ENCODE assay signal across 9 cellular contexts in genomic region chr11:2092956-2093412, GRCh38. TPM values are rescaled to one million over a fixed set of nuclear protein-coding genes. Genes with fewer than 3 reads are reported as not detected.
A peak's percentile ranks its signal among the peaks of the same experiment; 100 is the strongest.
DNase-seq lines count a peak whose midpoint lies in the region; ATAC-seq, FAIRE-seq and TF ChIP-seq lines count a peak whose summit lies in the region.
"Had no signal": no experiment of that assay in that cellular context is flagged by ENCODE, and none has a peak within 500 bp of the region (broad histone marks: within the 10 kb centered on the region; RNA-seq: fewer than 3 reads in every experiment).

No MANE protein-coding gene starts in this region.

- no peaks in the 10 kb centered on the region for H3K9me3 Mint-ChIP-seq in activated CD8-positive, alpha-beta memory T cell treated with anti-CD3 and anti-CD28 coated beads, Interleukin-2, amount 10 ng/mL, durations not matched to agents 7 days and 5 days (ENCODE audit: low read depth)
- H3K9me3 Mint-ChIP-seq: natural killer cell had no signal

- no peak overlapping the region for H3K4me3 Mint-ChIP-seq in activated CD8-positive, alpha-beta memory T cell treated with anti-CD3 and anti-CD28 coated beads, Interleukin-2, amount 10 ng/mL, durations not matched to agents 7 days and 5 days
- H3K4me3 Mint-ChIP-seq: natural killer cell had no signal

- H3K27ac ChIP-seq in BLaER1 treated with 17β-estradiol and CSF1 and Interleukin-3, amounts not matched to agents 10 nM and 100 nM, result peak overlapping the region in 5 of 11 experiments; percentile 40 to 77 (median 57); a peak in 9 of 22 replicates
- H3K27ac ChIP-seq in foreskin keratinocyte (no peak overlapping the region), smooth muscle cell (ENCODE audit: low read depth) (no peak overlapping the region)

- TF ChIP-seq POLR2A in GM12892 (IDR thresholded peaks at IDR 0.05; ENCODE audit: low read depth, low read length), result no peak

- no peaks in the 10 kb centered on the region for H3F3A ChIP-seq in smooth muscle cell (ENCODE audit: low read depth)

- H3K27me3 ChIP-seq in BLaER1 treated with 17β-estradiol and CSF1 and Interleukin-3, amounts not matched to agents 10 nM and 100 nM, result peaks cover 19 to 64% (median 51%) of the 10 kb centered on the region in 11 experiments; a peak in 21 of 22 replicates
- H3K27me3 ChIP-seq in foreskin keratinocyte (peaks cover 49% of the 10 kb centered on the region), smooth muscle cell (ENCODE audit: low read depth) (no peaks in the 10 kb centered on the region)

- peaks cover 29 to 85% (median 76%) of the 10 kb centered on the region in 10 experiments for H3K4me1 ChIP-seq in BLaER1 treated with 17β-estradiol and CSF1 and Interleukin-3, amounts not matched to agents 10 nM and 100 nM
- no peaks in the 10 kb centered on the region for H3K4me1 ChIP-seq in foreskin keratinocyte
- H3K4me1 ChIP-seq in smooth muscle cell (ENCODE audit: low read depth), result peaks cover 14% of the 10 kb centered on the region

- FAIRE-seq in GM12892 (lab: Jason Lieb, UNC), result no peak

- WGBS in smooth muscle cell (ENCODE audit: low lambda C conversion rate), result 85% methylated on average over 9 of the region's 10 CpGs

- H4K20me1 ChIP-seq in BLaER1 treated with 17β-estradiol and CSF1 and Interleukin-3, amounts not matched to agents 10 nM and 100 nM, result peaks cover 0 to 65% (median 32%) of the 10 kb centered on the region in 11 experiments; a peak in 16 of 22 replicates
- H4K20me1 ChIP-seq in smooth muscle cell (ENCODE audit: low read depth), result no peaks in the 10 kb centered on the region

- TF ChIP-seq CTCF in foreskin keratinocyte (conservative IDR thresholded peaks at IDR 0.05) (no peak), smooth muscle cell (IDR thresholded peaks at IDR 0.05; ENCODE audit: borderline replicate concordance, insufficient read depth, poor library complexity, severe bottlenecking) (no peak)

- DNase-seq in NCI-H1092 treated with DMSO at 0.1 percent for 48 hours (lab: John Stamatoyannopoulos, UW), result peak; percentile 92
- DNase-seq in activated CD8-positive, alpha-beta memory T cell treated with anti-CD3 and anti-CD28 coated beads, Interleukin-2, amount 10 ng/mL, durations not matched to agents 7 days and 5 days, result peak; percentile 53
- peak; percentile 69 to 77 for DNase-seq in foreskin keratinocyte
- DNase-seq in stimulated activated CD4-positive, alpha-beta T cell treated with anti-CD3 and anti-CD28 coated beads, Interleukin-2, amount 100 ng/mL, for 48 hours, result peak; percentile 11 to 14
- no peak for DNase-seq in smooth muscle cell (lab: John Stamatoyannopoulos, UW; ENCODE audit: unreplicated experiment)
- no peak for DNase-seq in GM12892 (ENCODE audit: insufficient read length)
- DNase-seq: natural killer cell had no signal

- H3K27me3 Mint-ChIP-seq in activated CD8-positive, alpha-beta memory T cell treated with anti-CD3 and anti-CD28 coated beads, Interleukin-2, amount 10 ng/mL, durations not matched to agents 7 days and 5 days, result peaks cover 12% of the 10 kb centered on the region

- H3K9me3 ChIP-seq in BLaER1 treated with 17β-estradiol and CSF1 and Interleukin-3, amounts not matched to agents 10 nM and 100 nM (replicated peaks in 1 of 11), result peaks cover 0 to 6% (median 0%) of the 10 kb centered on the region in 11 experiments; a peak in 1 of 22 replicates
- no peaks in the 10 kb centered on the region for H3K9me3 ChIP-seq in smooth muscle cell (replicated peaks; ENCODE audit: low read depth)

- no peaks in the 10 kb centered on the region for H3K79me2 ChIP-seq in smooth muscle cell (ENCODE audit: low read depth)

- no peak overlapping the region for H3K27ac Mint-ChIP-seq in activated CD8-positive, alpha-beta memory T cell treated with anti-CD3 and anti-CD28 coated beads, Interleukin-2, amount 10 ng/mL, durations not matched to agents 7 days and 5 days
- H3K27ac Mint-ChIP-seq: natural killer cell had no signal

- peak overlapping the region; percentile 1 to 97 (median 86); a peak in 21 of 22 replicates for H3K4me2 ChIP-seq in BLaER1 treated with 17β-estradiol and CSF1 and Interleukin-3, amounts not matched to agents 10 nM and 100 nM
- no peak overlapping the region for H3K4me2 ChIP-seq in smooth muscle cell

- CTCF ChIA-PET in activated CD8-positive, alpha-beta memory T cell treated with anti-CD3 and anti-CD28 coated beads, Interleukin-2, amount 10 ng/mL, durations not matched to agents 7 days and 5 days (lab: Charles Lee), result no interaction called here

- H3K4me1 Mint-ChIP-seq in activated CD8-positive, alpha-beta memory T cell treated with anti-CD3 and anti-CD28 coated beads, Interleukin-2, amount 10 ng/mL, durations not matched to agents 7 days and 5 days, result peaks cover 6% of the 10 kb centered on the region

- H3K9ac ChIP-seq in BLaER1 treated with 17β-estradiol and CSF1 and Interleukin-3, amounts not matched to agents 10 nM and 100 nM, result peak overlapping the region in 3 of 11 experiments; percentile 1 to 51 (median 14); a peak in 4 of 22 replicates
- no peak overlapping the region for H3K9ac ChIP-seq in smooth muscle cell (ENCODE audit: low read depth)

- no peak overlapping the region for H3K4me3 ChIP-seq in BLaER1 treated with 17β-estradiol and CSF1 and Interleukin-3, amounts not matched to agents 10 nM and 100 nM
- H3K4me3 ChIP-seq in smooth muscle cell, result no peak overlapping the region

- H3K36me3 ChIP-seq in BLaER1 treated with 17β-estradiol and CSF1 and Interleukin-3, amounts not matched to agents 10 nM and 100 nM, result no peaks in the 10 kb centered on the region
- no peaks in the 10 kb centered on the region for H3K36me3 ChIP-seq in smooth muscle cell (ENCODE audit: low read depth)

- H2AFZ ChIP-seq in smooth muscle cell (ENCODE audit: low read depth), result no peak overlapping the region

- no peaks in the 10 kb centered on the region for H3K36me3 Mint-ChIP-seq in activated CD8-positive, alpha-beta memory T cell treated with anti-CD3 and anti-CD28 coated beads, Interleukin-2, amount 10 ng/mL, durations not matched to agents 7 days and 5 days
- H3K36me3 Mint-ChIP-seq: natural killer cell had no signal

- ATAC-seq in activated CD8-positive, alpha-beta memory T cell treated with anti-CD3 and anti-CD28 coated beads, Interleukin-2, amount 10 ng/mL, durations not matched to agents 7 days and 5 days, result no peak
- ATAC-seq in foreskin keratinocyte (peak; percentile 77), GM21529 (IDR thresholded peaks at IDR 0.05; ENCODE audit: unreplicated experiment) (no peak)

RNA-seq across cellular contexts. Expression of gene IGF2, which starts 46.2 kb away (rescaled TPM):
- total RNA-seq in activated CD8-positive, alpha-beta memory T cell treated with anti-CD3 and anti-CD28 coated beads, Interleukin-2, amount 10 ng/mL, durations not matched to agents 7 days and 5 days, result under 1 TPM in 1 of 2 experiments, not detected in 1; 0.91 TPM
- total RNA-seq in foreskin keratinocyte, result under 0.01 and 0.14 TPM in 2 replicates
- 0.06 and 0.29 TPM in 2 replicates for polyA plus RNA-seq in foreskin keratinocyte
- 2,086 and 2,274 TPM in 2 replicates for total RNA-seq in smooth muscle cell
- 3,825 and 3,877 TPM in 2 replicates for polyA plus RNA-seq in smooth muscle cell
- not detected for polyA plus RNA-seq in GM12892 (2012; ENCODE audit: missing spikeins)
- total RNA-seq: natural killer cell had no signal

Comparison
In these comparisons a context has a peak if more than half of its experiments do, and no peak if none do; other contexts are left out.
1. DNase-seq: peak in NCI-H1092 treated with DMSO at 0.1 percent for 48 hours (single experiment), activated CD8-positive, alpha-beta memory T cell treated with anti-CD3 and anti-CD28 coated beads, Interleukin-2, amount 10 ng/mL, durations not matched to agents 7 days and 5 days (single experiment), foreskin keratinocyte (2 of 2) and stimulated activated CD4-positive, alpha-beta T cell treated with anti-CD3 and anti-CD28 coated beads, Interleukin-2, amount 100 ng/mL, for 48 hours (2 of 2); none in smooth muscle cell (single experiment) and GM12892 (single experiment).
2. RNA of gene IGF2, which starts 46.2 kb away (total RNA-seq): 2,086 to 2,274 TPM in smooth muscle cell; 0.91 TPM in activated CD8-positive, alpha-beta memory T cell treated with anti-CD3 and anti-CD28 coated beads, Interleukin-2, amount 10 ng/mL, durations not matched to agents 7 days and 5 days and under 0.01 to 0.14 TPM in foreskin keratinocyte; every median in the first group is over 1,000 times any median in the second.